In genomic region chr22:40329021-40329456, GRCh38 we compare ENCODE assay signal across 18 cellular contexts. TPM values are rescaled to one million over a fixed set of nuclear protein-coding genes. Genes with fewer than 3 reads are reported as not detected.
A peak's percentile ranks its signal among the peaks of the same experiment; 100 is the strongest.
DNase-seq lines count a peak whose midpoint lies in the region; ATAC-seq and TF ChIP-seq lines count a peak whose summit lies in the region.
"Had no signal": no experiment of that assay in that cellular context is flagged by ENCODE, and none has a peak within 500 bp of the region (broad histone marks: within the 10 kb centered on the region; RNA-seq: fewer than 3 reads in every experiment).

No MANE protein-coding gene starts in this region.

- no peak for TF ChIP-seq POLR2A in sigmoid colon (IDR thresholded peaks at IDR 0.05)

- H3K36me3 ChIP-seq in sigmoid colon, result peaks cover 0 to 10% (median 4%) of the 10 kb centered on the region in 4 donors

- H3K27me3 Mint-ChIP-seq in activated T-cell treated with anti-CD3 and anti-CD28 coated beads, Interleukin-2, amount 50 U/mL, for 24 hours, result no peaks in the 10 kb centered on the region
- H3K27me3 Mint-ChIP-seq: stimulated activated naive CD8-positive, alpha-beta T cell treated with anti-CD3 and anti-CD28 coated beads, Interleukin-15, amount 100 ng/mL, for 72 hours had no signal

- H3K4me1 ChIP-seq in sigmoid colon, result peaks cover 0 to 28% (median 15%) of the 10 kb centered on the region in 4 donors
- H3K4me1 ChIP-seq: foreskin keratinocyte, right lobe of liver had no signal

- H3K9me3 Mint-ChIP-seq in activated T-cell treated with anti-CD3 and anti-CD28 coated beads, Interleukin-2, amount 50 U/mL, for 24 hours, result no peaks in the 10 kb centered on the region
- H3K9me3 Mint-ChIP-seq: stimulated activated naive CD8-positive, alpha-beta T cell treated with anti-CD3 and anti-CD28 coated beads, Interleukin-15, amount 100 ng/mL, for 72 hours had no signal

- H3K36me3 Mint-ChIP-seq in activated T-cell treated with anti-CD3 and anti-CD28 coated beads, Interleukin-2, amount 50 U/mL, for 24 hours (ENCODE audit: low read depth), result peaks cover 18% of the 10 kb centered on the region

- no peaks in the 10 kb centered on the region for H3K27me3 ChIP-seq in dorsolateral prefrontal cortex
- no peaks in the 10 kb centered on the region for H3K27me3 ChIP-seq in sigmoid colon
- H3K27me3 ChIP-seq: foreskin keratinocyte, right lobe of liver had no signal

- no peak for TF ChIP-seq EP300 in sigmoid colon (IDR thresholded peaks at IDR 0.05)

- H3K4me3 ChIP-seq in dorsolateral prefrontal cortex, result peak overlapping the region in 22 of 59 donors; percentile 0 to 31 (median 18)
- H3K4me3 ChIP-seq in sigmoid colon, result no peak overlapping the region
- H3K4me3 ChIP-seq: mucosa of descending colon, right lobe of liver had no signal

- peaks cover 98% of the 10 kb centered on the region for H3K4me1 Mint-ChIP-seq in activated T-cell treated with anti-CD3 and anti-CD28 coated beads, Interleukin-2, amount 50 U/mL, for 24 hours (ENCODE audit: low read depth)

- WGBS in sigmoid colon, 2 donors, result 73 to 85% methylated on average over 6 of the region's 6 CpGs

- no peak for ATAC-seq in GM19452 (IDR thresholded peaks at IDR 0.05; ENCODE audit: unreplicated experiment)
- ATAC-seq: foreskin keratinocyte; left lobe of liver; mucosa of descending colon; PC-3; right lobe of liver; SK-N-SH treated with all-trans-retinoic acid at 6 μM for 48 hours; stimulated activated naive CD8-positive, alpha-beta T cell treated with anti-CD3 and anti-CD28 coated beads, Interleukin-15, amount 100 ng/mL, for 72 hours had no signal

- DNase-seq in activated T-cell treated with anti-CD3 and anti-CD28 coated beads, Interleukin-2, amount 50 U/mL, for 24 hours, result no peak
- DNase-seq in activated T-cell treated with anti-CD3 and anti-CD28 coated beads, Interleukin-2, amount 50 U/mL, for 48 hours, result no peak
- DNase-seq in OCI-M1 (lab: John Stamatoyannopoulos, UW) (peak; percentile 96), dorsolateral prefrontal cortex (no peak), substantia nigra (lab: John Stamatoyannopoulos, UW) (peak in 3 of 49 donors; percentile 4 to 26 (median 15)), sigmoid colon (no peak)
- no peak for DNase-seq in activated CD4-positive, alpha-beta T cell treated with anti-CD3 and anti-CD28 coated beads, Interleukin-2, amount 50 U/mL, for 48 hours
- DNase-seq: cerebellar nuclear complex; foreskin keratinocyte; mucosa of descending colon; NCI-H1092; NCI-H524; PC-3; right lobe of liver; stimulated activated naive CD8-positive, alpha-beta T cell treated with anti-CD3 and anti-CD28 coated beads, Interleukin-15, amount 100 ng/mL, for 72 hours had no signal

- H3K27ac Mint-ChIP-seq in activated T-cell treated with anti-CD3 and anti-CD28 coated beads, Interleukin-2, amount 50 U/mL, for 24 hours, result peak overlapping the region; percentile 10
- H3K27ac Mint-ChIP-seq: stimulated activated naive CD8-positive, alpha-beta T cell treated with anti-CD3 and anti-CD28 coated beads, Interleukin-15, amount 100 ng/mL, for 72 hours had no signal

- no peak overlapping the region for H3K4me3 Mint-ChIP-seq in activated T-cell treated with anti-CD3 and anti-CD28 coated beads, Interleukin-2, amount 50 U/mL, for 24 hours
- H3K4me3 Mint-ChIP-seq: stimulated activated naive CD8-positive, alpha-beta T cell treated with anti-CD3 and anti-CD28 coated beads, Interleukin-15, amount 100 ng/mL, for 72 hours had no signal

- TF ChIP-seq CTCF in dorsolateral prefrontal cortex (IDR thresholded peaks at IDR 0.05 in 54 of 56, conservative IDR thresholded peaks at IDR 0.05 in 2 of 56; ENCODE audit: low read depth in 1 of 56, partially characterized antibody in 56 of 56) (no peak), sigmoid colon (IDR thresholded peaks at IDR 0.05) (no peak)

- no peaks in the 10 kb centered on the region for H3K9me3 ChIP-seq in sigmoid colon
- H3K9me3 ChIP-seq: mucosa of descending colon, right lobe of liver had no signal

- H3K27ac ChIP-seq in dorsolateral prefrontal cortex (peak overlapping the region in 58 of 59 donors; percentile 2 to 97 (median 72)), substantia nigra (ENCODE audit: low read depth, low read length, poor library complexity, severe bottlenecking) (peak overlapping the region; percentile 63), sigmoid colon (peak overlapping the region in 1 of 4 donors; percentile 6)
- H3K27ac ChIP-seq: foreskin keratinocyte, right lobe of liver had no signal

- intact Hi-C loops in dorsolateral prefrontal cortex (cut with DNase I), result no loop called here
- intact Hi-C loops in sigmoid colon (cut with DNase I), result no loop called here

RNA-seq across cellular contexts. Expression of gene ADSL, which starts 17.3 kb away (rescaled TPM):
- total RNA-seq in dorsolateral prefrontal cortex (10 to 100 TPM; 19.7 to 50.9 (median 31.0) TPM), sigmoid colon (100 to 1,000 TPM in 2 of 4 donors, 10 to 100 TPM in 2; 86.7 to 469 (median 111) TPM)
- 10 to 100 TPM; 34.0 to 55.0 (median 34.8) TPM for polyA plus RNA-seq in sigmoid colon

RNA-seq across cellular contexts. Expression of gene SGSM3, which starts 41.4 kb away (rescaled TPM):
- total RNA-seq in dorsolateral prefrontal cortex (100 to 1,000 TPM in 52 of 120 experiments, 10 to 100 TPM in 68; 65.9 to 153 (median 96.7) TPM), sigmoid colon (10 to 100 TPM; 27.0 to 51.2 (median 32.9) TPM)
- polyA plus RNA-seq in sigmoid colon, result 100 to 1,000 TPM; 102 to 119 (median 113) TPM
